11 cellular contexts compared by ENCODE assay signal in genomic region chr3:71728632-71729342, GRCh38. TPM values are rescaled to one million over a fixed set of nuclear protein-coding genes. Genes with fewer than 3 reads are reported as not detected.
DNase-seq lines count a peak whose midpoint lies in the region; ATAC-seq and TF ChIP-seq lines count a peak whose summit lies in the region.
"Had no signal": no experiment of that assay in that cellular context is flagged by ENCODE, and none has a peak within 500 bp of the region (broad histone marks: within the 10 kb centered on the region; RNA-seq: fewer than 3 reads in every experiment).

No MANE protein-coding gene starts in this region.

- TF ChIP-seq POLR2A in thyroid gland (IDR thresholded peaks at IDR 0.05), result no peak

- H3K9me3 Mint-ChIP-seq in endothelial cell (ENCODE audit: unreplicated experiment), result no peaks in the 10 kb centered on the region
- H3K9me3 Mint-ChIP-seq: activated T-helper 1 cell treated with anti-CD3 and anti-CD28 coated beads, Interleukin-12 subunit alpha, Interleukin-12 subunit beta, Interleukin-2, Interleukin-4 antibody, amounts not matched to agents 30 ng/mL and 10 ng/mL and 1 ng/mL, durations not matched to agents 14 hours and 24 hours and 36 hours; stimulated activated naive B cell treated with anti-CD40 and anti-IgM and Interleukin-4, amounts not matched to agents 10 μg/mL and 1 μg/mL and 100 μg/mL, for 72 hours had no signal

- ATAC-seq in activated CD4-positive, CD25-positive, alpha-beta regulatory T cell treated with anti-CD3 and anti-CD28 coated beads, Interleukin-2, amount 50 U/mL, for 24 hours, result no peak
- ATAC-seq: stimulated activated naive B cell treated with anti-CD40 and anti-IgM and Interleukin-4, amounts not matched to agents 10 μg/mL and 1 μg/mL and 100 μg/mL, for 72 hours had no signal

- peaks cover 25% of the 10 kb centered on the region for H3K4me1 Mint-ChIP-seq in endothelial cell (ENCODE audit: unreplicated experiment)

- H3K27ac ChIP-seq in thyroid gland, result no peak overlapping the region

- H3K9me3 ChIP-seq in thyroid gland, result no peaks in the 10 kb centered on the region

- no peaks in the 10 kb centered on the region for H3K36me3 ChIP-seq in thyroid gland

- intact Hi-C loops in thyroid gland (cut with DNase I), result no loop called here

- DNase-seq in Ammon's horn (ENCODE audit: low spot score) (peak; percentile 88), ELF-1 (ENCODE audit: low read depth, low spot score) (peak; percentile 78), NCI-H524 treated with DMSO at 0.1 percent for 48 hours (lab: John Stamatoyannopoulos, UW) (peak; percentile 88), endothelial cell (ENCODE audit: low spot score) (peak; percentile 27), thyroid gland (no peak)
- no peak for DNase-seq in effector CD4-positive, alpha-beta T cell
- DNase-seq in stimulated activated naive CD4-positive, alpha-beta T cell treated with Interleukin-2 at 50 U/mL for 16 hours (lab: John Stamatoyannopoulos, UW), result no peak
- DNase-seq: NCI-H187 treated with DMSO at 0.1 percent for 48 hours; stimulated activated naive B cell treated with anti-CD40 and anti-IgM and Interleukin-4, amounts not matched to agents 10 μg/mL and 1 μg/mL and 100 μg/mL, for 72 hours had no signal

- H3K4me3 ChIP-seq in thyroid gland (replicated peaks in 1 of 3), result no peak overlapping the region

- H3K27me3 ChIP-seq in thyroid gland, result no peaks in the 10 kb centered on the region

- H3K36me3 Mint-ChIP-seq in endothelial cell (ENCODE audit: low read depth, unreplicated experiment), result peaks cover 10% of the 10 kb centered on the region

- TF ChIP-seq CTCF in endothelial cell (IDR thresholded peaks at IDR 0.05; ENCODE audit: unreplicated experiment) (no peak), thyroid gland (IDR thresholded peaks at IDR 0.05) (no peak)

- no peak overlapping the region for H3K4me3 Mint-ChIP-seq in endothelial cell (ENCODE audit: unreplicated experiment)
- H3K4me3 Mint-ChIP-seq: stimulated activated naive B cell treated with anti-CD40 and anti-IgM and Interleukin-4, amounts not matched to agents 10 μg/mL and 1 μg/mL and 100 μg/mL, for 72 hours had no signal

- H3K27ac Mint-ChIP-seq in endothelial cell (ENCODE audit: unreplicated experiment), result no peak overlapping the region
- H3K27ac Mint-ChIP-seq: stimulated activated naive B cell treated with anti-CD40 and anti-IgM and Interleukin-4, amounts not matched to agents 10 μg/mL and 1 μg/mL and 100 μg/mL, for 72 hours had no signal

- peaks cover 24% of the 10 kb centered on the region for H3K27me3 Mint-ChIP-seq in endothelial cell (ENCODE audit: unreplicated experiment)

- whole genome bisulfite sequencing in thyroid gland, 2 donors, result 63 to 66% methylated on average over 4 of the region's 4 CpGs

- peaks cover 4 to 15% of the 10 kb centered on the region in 2 donors for H3K4me1 ChIP-seq in thyroid gland

RNA-seq across cellular contexts. Expression of gene EIF4E3, which starts 3.6 kb away (rescaled TPM):
- total RNA-seq in endothelial cell (ENCODE audit: unreplicated experiment), result 5.2 TPM
- 10 to 100 TPM; 18.4 to 26.6 (median 26.0) TPM for total RNA-seq in thyroid gland

RNA-seq across cellular contexts. Expression of gene GPR27, which starts 24.9 kb away (rescaled TPM):
- total RNA-seq in endothelial cell (ENCODE audit: unreplicated experiment) (0.80 TPM), thyroid gland (10 to 100 TPM in 1 of 4 donors, 1 to 10 TPM in 3; 2.3 to 11.0 (median 5.5) TPM)

RNA-seq across cellular contexts. Expression of gene PROK2, which starts 56.2 kb away (rescaled TPM):
- total RNA-seq in endothelial cell (ENCODE audit: unreplicated experiment) (not detected), thyroid gland (not detected)
- total RNA-seq: activated T-helper 1 cell treated with anti-CD3 and anti-CD28 coated beads, Interleukin-12 subunit alpha, Interleukin-12 subunit beta, Interleukin-2, Interleukin-4 antibody, amounts not matched to agents 30 ng/mL and 10 ng/mL and 1 ng/mL, durations not matched to agents 14 hours and 24 hours and 36 hours had no signal

Comparison
In these comparisons a context has a peak if more than half of its experiments do, and no peak if none do; other contexts are left out.
1. DNase-seq: peak in Ammon's horn (single experiment), ELF-1 (single experiment), NCI-H524 treated with DMSO at 0.1 percent for 48 hours (single experiment) and endothelial cell (single experiment); none in effector CD4-positive, alpha-beta T cell (single experiment), thyroid gland (0 of 2) and stimulated activated naive CD4-positive, alpha-beta T cell treated with Interleukin-2 at 50 U/mL for 16 hours (single experiment).